In genomic region chr3:140151321-140151720, GRCh38 we compare ENCODE assay signal across 15 cellular contexts.
DNase-seq lines count a peak whose midpoint lies in the region; ATAC-seq and TF ChIP-seq lines count a peak whose summit lies in the region.
"Had no signal": no experiment of that assay in that cellular context is flagged by ENCODE, and none has a peak within 500 bp of the region (broad histone marks: within the 10 kb centered on the region; RNA-seq: fewer than 3 reads in every experiment).

No MANE protein-coding gene starts in this region.

- no peaks in the 10 kb centered on the region for H3K36me3 ChIP-seq in upper lobe of right lung
- no peaks in the 10 kb centered on the region for H3K36me3 ChIP-seq in brain microvascular endothelial cell (replicated peaks)

- DNase-seq in NCI-H524 treated with DMSO at 0.1 percent for 48 hours (lab: John Stamatoyannopoulos, UW) (peak; percentile 84), NCI-H82 treated with DMSO at 0.1 percent for 48 hours (lab: John Stamatoyannopoulos, UW; ENCODE audit: unreplicated experiment) (peak; percentile 58), upper lobe of right lung (no peak), brain microvascular endothelial cell (no peak), NCI-H1092 (lab: John Stamatoyannopoulos, UW) (no peak), NCI-H446 treated with DMSO at 0.1 percent for 48 hours (lab: John Stamatoyannopoulos, UW) (no peak)
- DNase-seq: C1 segment of cervical spinal cord; Calu3; CD4-positive, alpha-beta memory T cell; COR-L47; DMS53; DND-41; GM23248; H7; HCEC 1CT had no signal

- intact Hi-C loops in upper lobe of right lung (cut with DNase I): no loop called here

- H3K27me3 ChIP-seq in upper lobe of right lung (no peaks in the 10 kb centered on the region), brain microvascular endothelial cell (replicated peaks) (no peaks in the 10 kb centered on the region)

- no peak overlapping the region for H3K4me3 ChIP-seq in upper lobe of right lung
- H3K4me3 ChIP-seq in brain microvascular endothelial cell (ENCODE audit: low read depth, low read length): no peak overlapping the region
- H3K4me3 ChIP-seq: GM23248 had no signal

- no peak for TF ChIP-seq CTCF in upper lobe of right lung (IDR thresholded peaks at IDR 0.05)
- no peak for TF ChIP-seq CTCF in brain microvascular endothelial cell (IDR thresholded peaks at IDR 0.05; ENCODE audit: low read depth, low read length, missing control alignments)

- in situ Hi-C loops in brain microvascular endothelial cell (cut with HindIII; ENCODE audit: low pct_ligation_motif_present, low sequenced_read_pairs): no loop called here

- H3K9me3 ChIP-seq in upper lobe of right lung: no peaks in the 10 kb centered on the region

- ATAC-seq in upper lobe of right lung: peak; percentile 27

- H3K4me1 ChIP-seq in upper lobe of right lung: no peaks in the 10 kb centered on the region

- H3K27ac ChIP-seq in upper lobe of right lung: no peak overlapping the region
- H3K27ac ChIP-seq in brain microvascular endothelial cell: no peak overlapping the region
- H3K27ac ChIP-seq: GM23248 had no signal

Comparison
In these comparisons a context has a peak if more than half of its experiments do, and no peak if none do; other contexts are left out.
1. DNase-seq: peak in NCI-H524 treated with DMSO at 0.1 percent for 48 hours (single experiment) and NCI-H82 treated with DMSO at 0.1 percent for 48 hours (single experiment); none in upper lobe of right lung (single experiment), brain microvascular endothelial cell (single experiment), NCI-H1092 (single experiment) and NCI-H446 treated with DMSO at 0.1 percent for 48 hours (single experiment).